8 cellular contexts compared by ENCODE assay signal in the genomic region with DNA sequence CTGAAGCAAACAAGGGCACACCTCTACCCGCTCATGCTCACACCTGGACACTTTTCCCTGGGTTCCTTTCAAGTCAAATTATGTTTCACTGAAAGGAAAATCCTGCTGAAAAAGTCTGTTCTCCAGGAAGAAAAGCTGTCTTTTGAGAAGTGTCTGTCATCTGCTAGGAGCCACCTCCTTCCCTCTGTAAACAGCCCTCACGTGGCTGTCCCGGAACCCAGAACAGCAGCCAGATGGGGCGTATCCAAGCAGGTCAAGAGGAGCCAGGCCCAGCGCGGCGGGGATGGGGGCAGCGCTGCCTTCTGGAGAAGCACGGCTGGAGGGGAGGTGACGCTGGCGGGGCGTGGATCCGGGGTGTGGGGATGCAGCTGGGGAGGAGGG. TPM values are rescaled to one million over a fixed set of nuclear protein-coding genes. Genes with fewer than 3 reads are reported as not detected.
DNase-seq lines count a peak whose midpoint lies in the region; ATAC-seq, FAIRE-seq and TF ChIP-seq lines count a peak whose summit lies in the region.

A gene (minus strand): TSS at position 162 of the 381 bp plus-strand sequence. CDS start 205 bp downstream, outside the sequence.

- intact Hi-C loops in Right ventricle myocardium superior (cut with DNase I): no loop called here

- FAIRE-seq in urothelium cell line (lab: Jason Lieb, UNC): no peak

- peak; percentile 74 for DNase-seq in EH (ENCODE audit: low read depth)
- DNase-seq in NAMALWA (ENCODE audit: low spot score): peak; percentile 90
- DNase-seq in amniotic epithelial cell (ENCODE audit: low read depth): peak; percentile 65
- peak; percentile 94 for DNase-seq in Right ventricle myocardium superior
- DNase-seq in occipital lobe (lab: John Stamatoyannopoulos, UW): peak; percentile 84
- DNase-seq in urothelium cell line (ENCODE audit: low spot score): peak; percentile 78

- ATAC-seq in SK-N-SH treated with all-trans-retinoic acid at 6 μM for 48 hours (peak; percentile 73), Right ventricle myocardium superior (ENCODE audit: poor library complexity) (peak; percentile 85), GM21529 (IDR thresholded peaks at IDR 0.05; ENCODE audit: unreplicated experiment) (no peak)

TF ChIP-seq in SK-N-SH treated with all-trans-retinoic acid at 6 μM for 48 hours, 23 proteins besides CTCF, POLR2A, EP300 and RAD21:
- TF ChIP-seq OSR1 (CRISPR knock-in tag; IDR thresholded peaks at IDR 0.05) (no peak), BACH2 (CRISPR knock-in tag; IDR thresholded peaks at IDR 0.05; ENCODE audit: borderline replicate concordance) (no peak), ZFP3 (CRISPR knock-in tag; IDR thresholded peaks at IDR 0.05) (no peak), GLIS3 (CRISPR knock-in tag; IDR thresholded peaks at IDR 0.05) (no peak), PPARA (CRISPR knock-in tag; IDR thresholded peaks at IDR 0.05; ENCODE audit: borderline replicate concordance) (no peak), RARB (CRISPR knock-in tag; IDR thresholded peaks at IDR 0.05) (no peak), SNAI2 (CRISPR knock-in tag; IDR thresholded peaks at IDR 0.05) (no peak), ZC3H10 (CRISPR knock-in tag; IDR thresholded peaks at IDR 0.05) (no peak), ARNTL (CRISPR knock-in tag; IDR thresholded peaks at IDR 0.05; ENCODE audit: borderline replicate concordance, low read depth) (no peak), TCF4 (CRISPR knock-in tag; IDR thresholded peaks at IDR 0.05; ENCODE audit: borderline replicate concordance) (no peak), CSDC2 (CRISPR knock-in tag; IDR thresholded peaks at IDR 0.05) (no peak), ISL1 (CRISPR knock-in tag; IDR thresholded peaks at IDR 0.05) (no peak), ZFP30 (CRISPR knock-in tag; IDR thresholded peaks at IDR 0.05) (no peak), TOX (CRISPR knock-in tag; IDR thresholded peaks at IDR 0.05; ENCODE audit: borderline replicate concordance) (no peak)
- TF ChIP-seq, protein P1, sequence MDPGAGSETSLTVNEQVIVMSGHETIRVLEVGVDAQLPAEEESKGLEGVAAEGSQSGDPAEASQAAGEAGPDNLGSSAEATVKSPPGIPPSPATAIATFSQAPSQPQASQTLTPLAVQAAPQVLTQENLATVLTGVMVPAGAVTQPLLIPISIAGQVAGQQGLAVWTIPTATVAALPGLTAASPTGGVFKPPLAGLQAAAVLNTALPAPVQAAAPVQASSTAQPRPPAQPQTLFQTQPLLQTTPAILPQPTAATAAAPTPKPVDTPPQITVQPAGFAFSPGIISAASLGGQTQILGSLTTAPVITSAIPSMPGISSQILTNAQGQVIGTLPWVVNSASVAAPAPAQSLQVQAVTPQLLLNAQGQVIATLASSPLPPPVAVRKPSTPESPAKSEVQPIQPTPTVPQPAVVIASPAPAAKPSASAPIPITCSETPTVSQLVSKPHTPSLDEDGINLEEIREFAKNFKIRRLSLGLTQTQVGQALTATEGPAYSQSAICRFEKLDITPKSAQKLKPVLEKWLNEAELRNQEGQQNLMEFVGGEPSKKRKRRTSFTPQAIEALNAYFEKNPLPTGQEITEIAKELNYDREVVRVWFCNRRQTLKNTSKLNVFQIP (CRISPR knock-in tag; IDR thresholded peaks at IDR 0.05; ENCODE audit: borderline replicate concordance, low read depth): no peak
- TF ChIP-seq, protein P2, sequence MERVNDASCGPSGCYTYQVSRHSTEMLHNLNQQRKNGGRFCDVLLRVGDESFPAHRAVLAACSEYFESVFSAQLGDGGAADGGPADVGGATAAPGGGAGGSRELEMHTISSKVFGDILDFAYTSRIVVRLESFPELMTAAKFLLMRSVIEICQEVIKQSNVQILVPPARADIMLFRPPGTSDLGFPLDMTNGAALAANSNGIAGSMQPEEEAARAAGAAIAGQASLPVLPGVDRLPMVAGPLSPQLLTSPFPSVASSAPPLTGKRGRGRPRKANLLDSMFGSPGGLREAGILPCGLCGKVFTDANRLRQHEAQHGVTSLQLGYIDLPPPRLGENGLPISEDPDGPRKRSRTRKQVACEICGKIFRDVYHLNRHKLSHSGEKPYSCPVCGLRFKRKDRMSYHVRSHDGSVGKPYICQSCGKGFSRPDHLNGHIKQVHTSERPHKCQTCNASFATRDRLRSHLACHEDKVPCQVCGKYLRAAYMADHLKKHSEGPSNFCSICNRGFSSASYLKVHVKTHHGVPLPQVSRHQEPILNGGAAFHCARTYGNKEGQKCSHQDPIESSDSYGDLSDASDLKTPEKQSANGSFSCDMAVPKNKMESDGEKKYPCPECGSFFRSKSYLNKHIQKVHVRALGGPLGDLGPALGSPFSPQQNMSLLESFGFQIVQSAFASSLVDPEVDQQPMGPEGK (CRISPR knock-in tag; IDR thresholded peaks at IDR 0.05; ENCODE audit: borderline replicate concordance): no peak
- TF ChIP-seq, protein P3, sequence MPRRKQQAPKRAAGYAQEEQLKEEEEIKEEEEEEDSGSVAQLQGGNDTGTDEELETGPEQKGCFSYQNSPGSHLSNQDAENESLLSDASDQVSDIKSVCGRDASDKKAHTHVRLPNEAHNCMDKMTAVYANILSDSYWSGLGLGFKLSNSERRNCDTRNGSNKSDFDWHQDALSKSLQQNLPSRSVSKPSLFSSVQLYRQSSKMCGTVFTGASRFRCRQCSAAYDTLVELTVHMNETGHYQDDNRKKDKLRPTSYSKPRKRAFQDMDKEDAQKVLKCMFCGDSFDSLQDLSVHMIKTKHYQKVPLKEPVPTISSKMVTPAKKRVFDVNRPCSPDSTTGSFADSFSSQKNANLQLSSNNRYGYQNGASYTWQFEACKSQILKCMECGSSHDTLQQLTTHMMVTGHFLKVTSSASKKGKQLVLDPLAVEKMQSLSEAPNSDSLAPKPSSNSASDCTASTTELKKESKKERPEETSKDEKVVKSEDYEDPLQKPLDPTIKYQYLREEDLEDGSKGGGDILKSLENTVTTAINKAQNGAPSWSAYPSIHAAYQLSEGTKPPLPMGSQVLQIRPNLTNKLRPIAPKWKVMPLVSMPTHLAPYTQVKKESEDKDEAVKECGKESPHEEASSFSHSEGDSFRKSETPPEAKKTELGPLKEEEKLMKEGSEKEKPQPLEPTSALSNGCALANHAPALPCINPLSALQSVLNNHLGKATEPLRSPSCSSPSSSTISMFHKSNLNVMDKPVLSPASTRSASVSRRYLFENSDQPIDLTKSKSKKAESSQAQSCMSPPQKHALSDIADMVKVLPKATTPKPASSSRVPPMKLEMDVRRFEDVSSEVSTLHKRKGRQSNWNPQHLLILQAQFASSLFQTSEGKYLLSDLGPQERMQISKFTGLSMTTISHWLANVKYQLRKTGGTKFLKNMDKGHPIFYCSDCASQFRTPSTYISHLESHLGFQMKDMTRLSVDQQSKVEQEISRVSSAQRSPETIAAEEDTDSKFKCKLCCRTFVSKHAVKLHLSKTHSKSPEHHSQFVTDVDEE (CRISPR knock-in tag; IDR thresholded peaks at IDR 0.05): no peak
TF ChIP-seq in SK-N-SH treated with all-trans-retinoic acid at 6 μM for 48 hours: peak in this region for 0.

RNA-seq across cellular contexts. Expression of the gene that starts here (rescaled TPM):
- total RNA-seq in Right ventricle myocardium superior (12.2 TPM), occipital lobe (0.94 TPM)

Comparison
In these comparisons a context has a peak if more than half of its experiments do, and no peak if none do; other contexts are left out.
1. Peak in DNase-seq in occipital lobe; RNA of the gene not detected or under 1 TPM.